In the genomic region with DNA sequence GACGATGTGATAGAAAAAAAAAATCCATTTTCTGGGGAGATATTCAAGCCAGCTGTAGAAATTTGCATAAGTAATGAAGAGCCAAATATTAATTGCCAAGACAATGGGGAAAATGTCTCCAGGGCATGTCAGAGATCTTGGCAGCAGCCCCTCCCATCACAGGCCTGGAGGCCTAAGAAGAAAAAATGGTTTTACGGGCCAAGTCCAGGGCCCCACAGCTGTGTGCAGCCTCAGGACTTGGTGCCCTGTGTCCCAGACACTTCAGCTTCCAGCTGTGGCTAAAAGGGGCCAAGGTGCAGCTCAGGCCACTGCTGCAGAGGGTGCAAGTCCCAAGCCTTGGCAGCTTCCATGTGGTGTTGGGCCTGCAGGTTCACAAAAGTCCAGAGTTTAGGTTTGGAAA, we compare ENCODE assay signal across 4 cellular contexts.
DNase-seq lines count a peak whose midpoint lies in the region; ATAC-seq, FAIRE-seq and TF ChIP-seq lines count a peak whose summit lies in the region.
"Not testable (repeated sequence)": the region's sequence is repeated elsewhere in the genome, so short reads cannot be mapped to it uniquely, and the experiment has no call there.

No MANE protein-coding gene starts in this region.

- not testable (repeated sequence) for TF ChIP-seq EP300 in A549 (IDR thresholded peaks at IDR 0.05)

- CTCF ChIA-PET in A549 (lab: Yijun Ruan, JAX) (interaction anchor here (1.1 kb wide), 1 partner anchor 11 kb away, joined by 5 read pairs; no protein-coding TSS in a partner anchor), WTC11 (lab: Charles Lee) (interaction anchor here (1.6 kb wide), 1 partner anchor 22 kb away, joined by 3 read pairs; no protein-coding TSS in a partner anchor)
- CTCF ChIA-PET in HEK293 (lab: Yijun Ruan, JAX) = not testable (repeated sequence)

- H3K36me3 Mint-ChIP-seq in WTC11 = peaks cover 33% of the 10 kb centered on the region

- not testable (repeated sequence) for H3K9me3 ChIP-seq in A549; HEK293 (ENCODE audit: control insufficient read depth, insufficient read depth, low read depth, low read length)
- H3K9me3 ChIP-seq in BLaER1 = peaks cover 28% of the 10 kb centered on the region

- TF ChIP-seq CTCF in A549 (IDR thresholded peaks at IDR 0.05); HEK293 (tag by site-specific recombination; IDR thresholded peaks at IDR 0.05); WTC11 (IDR thresholded peaks at IDR 0.05): not testable (repeated sequence)

- H3K9ac ChIP-seq in BLaER1 = not testable (repeated sequence)

- not testable (repeated sequence) for TF ChIP-seq POLR2A in A549 (IDR thresholded peaks at IDR 0.05; ENCODE audit: low read length)

- H3K27ac ChIP-seq in A549; HEK293 (ENCODE audit: extremely low read depth, low read depth, low read length): not testable (repeated sequence)
- H3K27ac ChIP-seq in BLaER1 = 0 out of 2 replicates have a peak overlapping the region, but pooled peaks have one; percentile 28

- H3K4me1 ChIP-seq in A549; HEK293 (ENCODE audit: control insufficient read depth, insufficient read depth, low read length): not testable (repeated sequence)
- H3K4me1 ChIP-seq in BLaER1 = peaks cover 31% of the 10 kb centered on the region

- not testable (repeated sequence) for H3K4me3 Mint-ChIP-seq in WTC11

- peaks cover 13% of the 10 kb centered on the region for H3K27me3 Mint-ChIP-seq in WTC11 (ENCODE audit: low read depth)

- not testable (repeated sequence) for H3K4me2 ChIP-seq in A549, BLaER1

- POLR2A ChIA-PET in A549 (lab: Yijun Ruan, JAX); HEK293 (lab: Yijun Ruan, JAX); WTC11 (lab: Charles Lee): not testable (repeated sequence)

- peaks cover 41% of the 10 kb centered on the region for H3K9me3 Mint-ChIP-seq in WTC11

- FAIRE-seq in A549 (lab: Jason Lieb, UNC) = not testable (repeated sequence)

- TF ChIP-seq RAD21 in A549 (conservative IDR thresholded peaks at IDR 0.05 in 1 of 2, IDR thresholded peaks at IDR 0.05 in 1 of 2) = not testable (repeated sequence)

- H4K20me1 ChIP-seq in BLaER1 = not testable (repeated sequence)

- not testable (repeated sequence) for DNase-seq in A549 (ENCODE audit: low read depth in 1 of 2, low spot score in 1 of 2); WTC11 (ENCODE audit: low spot score)

- not testable (repeated sequence) for ATAC-seq in A549, WTC11

- H3K4me1 Mint-ChIP-seq in WTC11 = not testable (repeated sequence)

- whole genome bisulfite sequencing in A549 (ENCODE audit: missing lambda C conversion rate) = 85% methylated on average over 2 of the region's 2 CpGs

- not testable (repeated sequence) for H3K27ac Mint-ChIP-seq in WTC11

- not testable (repeated sequence) for H3K4me3 ChIP-seq in A549; BLaER1; HEK293 (ENCODE audit: low read depth, low read length)

- not testable (repeated sequence) for H3K27me3 ChIP-seq in BLaER1

- not testable (repeated sequence) for H3K36me3 ChIP-seq in BLaER1; HEK293 (ENCODE audit: control insufficient read depth in 2 of 2, insufficient read depth in 1 of 2, low read length in 2 of 2)

TF ChIP-seq in A549, 52 proteins besides CTCF, POLR2A, EP300 and RAD21:
- peak; percentile 19 for TF ChIP-seq ZFP36 (IDR thresholded peaks at IDR 0.05; ENCODE audit: borderline replicate concordance, partially characterized antibody)
TF ChIP-seq in A549: peak in this region for 1; not testable (repeated sequence) for 51.

TF ChIP-seq in HEK293, 187 proteins besides CTCF, POLR2A, EP300 and RAD21:
- peak; percentile 92 for TF ChIP-seq ZNF585B (tag by site-specific recombination; IDR thresholded peaks at IDR 0.05)

TF ChIP-seq in WTC11, 78 proteins besides CTCF, POLR2A, EP300 and RAD21:
- 0 out of 2 replicates have a peak, but pooled peaks have one; percentile 64 for TF ChIP-seq ZNF121 (CRISPR knock-in tag; IDR thresholded peaks at IDR 0.05)
TF ChIP-seq in WTC11: peak in this region for 1; not testable (repeated sequence) for 77.
